8 cellular contexts compared by ENCODE assay signal in the genomic region with DNA sequence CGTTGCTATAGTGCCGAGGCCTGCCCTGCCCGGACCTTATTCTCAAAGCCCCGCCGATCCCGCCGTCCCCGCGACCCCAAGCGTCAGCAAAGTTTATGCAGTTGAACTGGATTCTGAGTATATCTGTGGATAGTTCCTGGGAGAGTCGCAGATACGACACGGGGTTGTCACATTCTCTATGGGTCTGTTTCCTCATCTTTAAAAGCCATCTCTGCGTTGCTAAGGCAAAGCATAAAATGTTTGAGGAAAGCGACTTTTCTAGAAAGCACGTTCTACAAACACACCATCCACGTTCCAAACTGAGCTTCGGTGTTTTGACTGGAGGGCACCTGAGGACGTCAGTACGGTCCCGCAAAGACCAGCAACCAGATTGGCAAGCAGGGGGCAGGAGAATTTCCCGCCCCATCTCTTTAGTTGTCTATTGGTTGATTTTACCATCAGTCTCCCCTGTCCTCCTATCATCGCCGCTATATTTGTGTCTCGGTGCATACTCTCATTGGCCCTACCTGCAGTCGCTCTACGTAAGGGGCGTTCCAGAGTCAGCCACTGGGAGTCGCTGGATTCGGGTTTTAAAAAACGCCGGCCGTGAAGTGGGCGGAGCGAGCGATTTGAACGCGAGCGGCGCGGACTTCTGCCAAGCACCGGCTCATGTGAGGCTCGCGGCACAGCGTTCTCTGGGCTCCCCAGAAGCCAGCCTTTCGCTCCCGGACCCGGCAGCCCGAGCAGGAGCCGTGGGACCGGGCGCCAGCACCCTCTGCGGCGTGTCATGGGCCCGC. TPM values are rescaled to one million over a fixed set of nuclear protein-coding genes. Genes with fewer than 3 reads are reported as not detected.
A peak's percentile ranks its signal among the peaks of the same experiment; 100 is the strongest.
DNase-seq lines count a peak whose midpoint lies in the region; ATAC-seq, FAIRE-seq and TF ChIP-seq lines count a peak whose summit lies in the region.

A gene (plus strand): TSS at position 626 of the 776 bp plus-strand sequence. CDS start 141 bp downstream, at position 767.

- TF ChIP-seq POLR2A in GM12891 (IDR thresholded peaks at IDR 0.05; ENCODE audit: low read depth, low read length): no peak
- peak in 1 of 2 donors; percentile 19 for TF ChIP-seq POLR2A in adrenal gland (IDR thresholded peaks at IDR 0.05)
- peak in 1 of 2 donors; percentile 52 for TF ChIP-seq POLR2A in heart left ventricle (IDR thresholded peaks at IDR 0.05)

- POLR2A ChIA-PET in T-cell (lab: Charles Lee): interaction anchor here in 1 of 2 donors (0.5 to 1.0 kb wide), 2 partner anchors 440 to 641 kb away, joined by 3 to 4 read pairs; a partner anchor contains a TSS

- H3K4me3 Mint-ChIP-seq in T-cell: peak within 1 kb of the TSS; percentile 83 to 85 (median 84)

- peaks cover 11 to 19% (median 11%) of the 10 kb centered on the region in 3 donors for H3K4me1 Mint-ChIP-seq in T-cell

- peaks cover 6% of the 10 kb centered on the region for H3K36me3 Mint-ChIP-seq in T-cell

- FAIRE-seq in GM12891 (lab: Jason Lieb, UNC): peak; percentile 93

- peaks cover 0 to 11% of the 10 kb centered on the region in 2 donors for H3K27me3 Mint-ChIP-seq in T-cell

- no peaks in the 10 kb centered on the region for H3K9me3 ChIP-seq in adrenal gland (replicated peaks in 1 of 3)
- H3K9me3 ChIP-seq in heart left ventricle: peaks cover 0 to 1% (median 0%) of the 10 kb centered on the region in 12 donors
- H3K9me3 ChIP-seq in upper lobe of right lung: no peaks in the 10 kb centered on the region

- H3K4me3 ChIP-seq in adrenal gland (peak within 1 kb of the TSS; percentile 13 to 83 (median 42)), heart left ventricle (peak within 1 kb of the TSS; percentile 53 to 86 (median 70)), upper lobe of right lung (peak within 1 kb of the TSS; percentile 75)

- WGBS in adrenal gland, 4 donors: 1 to 3% (median 2%) methylated on average over 25 to 55 of the region's 55 CpGs
- 1 to 2% (median 1%) methylated on average over 33 to 55 of the region's 55 CpGs for WGBS in heart left ventricle, 4 donors

- peak within 1 kb of the TSS in 1 of 5 donors; percentile 66 for H3K27ac ChIP-seq in adrenal gland
- peak within 1 kb of the TSS in 5 of 12 donors; percentile 8 to 60 (median 46) for H3K27ac ChIP-seq in heart left ventricle
- H3K27ac ChIP-seq in upper lobe of right lung: no peak within 1 kb of the TSS

- intact Hi-C loops in adrenal gland (cut with DNase I) (no loop called here), heart left ventricle (cut with DNase I) (loop anchor here in 1 of 10 donors (1.0 kb wide), 1 partner anchor 13 kb away; no protein-coding TSS in a partner anchor), upper lobe of right lung (cut with DNase I) (no loop called here)

- DNase-seq in GM12891 (ENCODE audit: insufficient read length, low spot score) (peak; percentile 94), NCI-H1436 treated with DMSO at 0.1 percent for 48 hours (lab: John Stamatoyannopoulos, UW) (peak; percentile 96), T-cell (peak; percentile 88 to 98 (median 96)), adrenal gland (peak; percentile 97 to 100 (median 99)), heart left ventricle (peak; percentile 95 to 98 (median 97)), pons (ENCODE audit: low spot score) (peak; percentile 100), upper lobe of right lung (peak; percentile 96)

- H3K36me3 ChIP-seq in adrenal gland (replicated peaks in 1 of 2) (peaks cover 0 to 4% of the 10 kb centered on the region in 2 donors), heart left ventricle (peaks cover 0 to 13% (median 7%) of the 10 kb centered on the region in 9 donors), upper lobe of right lung (peaks cover 6% of the 10 kb centered on the region)

- H3K27me3 ChIP-seq in adrenal gland (no peaks in the 10 kb centered on the region), heart left ventricle (no peaks in the 10 kb centered on the region), upper lobe of right lung (no peaks in the 10 kb centered on the region)

- ATAC-seq in HG02840 (IDR thresholded peaks at IDR 0.05; ENCODE audit: low FRiP score, unreplicated experiment): peak; percentile 98
- peak; percentile 98 to 100 (median 100) for ATAC-seq in T-cell (replicated peaks in 1 of 4)
- peak; percentile 98 to 100 (median 100) for ATAC-seq in heart left ventricle
- ATAC-seq in upper lobe of right lung: peak; percentile 100

- peaks cover 7 to 16% of the 10 kb centered on the region in 2 donors for H3K4me1 ChIP-seq in adrenal gland (replicated peaks in 1 of 2)
- peaks cover 0 to 25% (median 7%) of the 10 kb centered on the region in 12 donors for H3K4me1 ChIP-seq in heart left ventricle
- peaks cover 11% of the 10 kb centered on the region for H3K4me1 ChIP-seq in upper lobe of right lung

- CTCF ChIA-PET in T-cell (lab: Charles Lee): interaction anchor here in 1 of 2 donors (1.0 kb wide), 2 partner anchors 21 to 907 kb away, joined by 3 read pairs; a partner anchor contains a TSS

- peak within 1 kb of the TSS; percentile 71 to 79 for H3K27ac Mint-ChIP-seq in T-cell

- H3K9me3 Mint-ChIP-seq in T-cell: peaks cover 0 to under 1% (median 0%) of the 10 kb centered on the region in 3 donors

- TF ChIP-seq CTCF in adrenal gland (IDR thresholded peaks at IDR 0.05) (peak; percentile 27 to 43 (median 36)), heart left ventricle (IDR thresholded peaks at IDR 0.05) (peak in 11 of 12 donors; percentile 17 to 70 (median 43)), upper lobe of right lung (IDR thresholded peaks at IDR 0.05) (peak; percentile 43)

TF ChIP-seq in GM12891, 5 proteins besides CTCF, POLR2A, EP300 and RAD21:
- TF ChIP-seq TAF1 (IDR thresholded peaks at IDR 0.05; ENCODE audit: low read depth, low read length): no peak
- peak; percentile 58; the same call in 1 of the 2 replicates for TF ChIP-seq POU2F2 (IDR thresholded peaks at IDR 0.05; ENCODE audit: low read depth, low read length)
- TF ChIP-seq POLR2AphosphoS5 (IDR thresholded peaks at IDR 0.05; ENCODE audit: low read depth, low read length): no peak; the same call in 1 of the 2 replicates

RNA-seq across cellular contexts. Expression of the gene that starts here (rescaled TPM):
- polyA plus RNA-seq in GM12891 (2012; ENCODE audit: low read depth, missing spikeins): 13.3 TPM
- total RNA-seq in T-cell (1 to 10 TPM in 2 of 5 donors, under 1 TPM in 3; 0.30 to 1.9 (median 0.76) TPM), adrenal gland (1 to 10 TPM in 1 of 8 donors, under 1 TPM in 3, not detected in 4; 0.49 to 1.3 (median 0.83) TPM), heart left ventricle (10 to 100 TPM in 2 of 9 donors, 1 to 10 TPM in 5, under 1 TPM in 1, not detected in 1; 0.35 to 26.8 (median 4.4) TPM), upper lobe of right lung (0.78 TPM)
- polyA plus RNA-seq in adrenal gland (1 to 10 TPM in 1 of 3 donors, under 1 TPM in 2; 0.20 to 1.1 (median 0.56) TPM), heart left ventricle (1 to 10 TPM in 1 of 2 donors, under 1 TPM in 1; 0.25 to 2.1 TPM)

Comparison
In these comparisons a context has a peak if more than half of its experiments do, and no peak if none do; other contexts are left out.
1. Peak in DNase-seq, ATAC-seq and H3K4me3 ChIP-seq in upper lobe of right lung; RNA of the gene not detected or under 1 TPM.